Comparison of ENCODE assay signal across 23 cellular contexts in genomic region chr1:116331523-116331922, GRCh38.
"Had no signal": no experiment of that assay in that cellular context is flagged by ENCODE, and none has a peak within 500 bp of the region (broad histone marks: within the 10 kb centered on the region; RNA-seq: fewer than 3 reads in every experiment).

No MANE protein-coding gene starts in this region.

- H3K4me1 ChIP-seq: gastroesophageal sphincter, psoas muscle, testis had no signal

- ATAC-seq: effector memory CD8-positive, alpha-beta T cell; gastroesophageal sphincter; left cardiac atrium; lower lobe of right lung; psoas muscle; sciatic nerve; stimulated activated memory B cell treated with anti-CD40 and anti-IgM and Interleukin-4, amounts not matched to agents 10 μg/mL and 1 μg/mL and 100 μg/mL, for 72 hours had no signal

- H3K27ac ChIP-seq: epithelial cell of prostate, esophagus muscularis mucosa, gastroesophageal sphincter, left ventricle myocardium inferior, psoas muscle, spleen, testis had no signal

- FAIRE-seq: keratinocyte, pancreas, urothelium cell line had no signal

- H3K27me3 ChIP-seq: esophagus muscularis mucosa, gastroesophageal sphincter, pancreas, spleen, testis had no signal

- H3K4me3 ChIP-seq: esophagus muscularis mucosa, gastroesophageal sphincter, left ventricle myocardium inferior, lower lobe of right lung, pancreas, psoas muscle, spleen, testis had no signal

- H3K9me3 ChIP-seq: esophagus muscularis mucosa, gastroesophageal sphincter, left ventricle myocardium inferior, lower lobe of right lung, pancreas, psoas muscle, spleen, testis had no signal

- DNase-seq: cortex of kidney; effector memory CD8-positive, alpha-beta T cell; glutamatergic neuron; immature natural killer cell; left cardiac atrium; left ventricle myocardium inferior; lower lobe of right lung; occipital lobe; pancreas; psoas muscle; retina; spleen; stimulated activated CD4-positive, alpha-beta T cell treated with anti-CD3 and anti-CD28 coated beads, Interleukin-15, amount 100 ng/mL, for 24 hours; stimulated activated CD4-positive, alpha-beta T cell treated with anti-CD3 and anti-CD28 coated beads, Interleukin-1b, Interleukin-23, amount 100 ng/mL, for 48 hours; stimulated activated CD4-positive, alpha-beta T cell treated with anti-CD3 and anti-CD28 coated beads, Interleukin-4, amount 100 ng/mL, for 24 hours; testis had no signal

- H3K36me3 ChIP-seq: esophagus muscularis mucosa, gastroesophageal sphincter, left ventricle myocardium inferior, lower lobe of right lung, pancreas, spleen had no signal
